In the genomic region with DNA sequence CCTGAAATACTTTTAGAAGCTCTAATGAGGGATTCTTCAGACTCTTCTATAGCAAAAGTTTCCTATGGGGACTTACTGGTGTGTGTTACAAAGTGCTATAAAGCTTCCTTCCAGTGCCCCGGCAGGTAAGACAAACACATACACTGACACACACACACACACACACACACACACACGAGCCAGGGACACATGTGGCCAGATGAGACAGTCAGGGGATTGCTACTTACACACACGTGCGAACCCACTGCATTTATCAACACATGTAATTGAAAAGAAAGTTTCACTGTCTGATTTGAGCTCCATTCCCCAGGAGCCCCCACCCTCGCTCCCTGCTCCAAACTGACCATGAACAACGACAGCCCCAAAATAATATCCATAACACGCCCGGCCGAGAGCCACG, we compare ENCODE assay signal across 10 cellular contexts.
A peak's percentile ranks its signal among the peaks of the same experiment; 100 is the strongest.
DNase-seq lines count a peak whose midpoint lies in the region; ATAC-seq, FAIRE-seq and TF ChIP-seq lines count a peak whose summit lies in the region.
"Had no signal": no experiment of that assay in that cellular context is flagged by ENCODE, and none has a peak within 500 bp of the region (broad histone marks: within the 10 kb centered on the region; RNA-seq: fewer than 3 reads in every experiment).

No MANE protein-coding gene starts in this region.

- H3K9me3 ChIP-seq in iPS-18c (ENCODE audit: control insufficient read depth, insufficient read depth, low read length) (no peaks in the 10 kb centered on the region), skeletal muscle tissue (ENCODE audit: control insufficient read depth in 3 of 3, low read length in 3 of 3) (no peaks in the 10 kb centered on the region), SK-N-SH (no peaks in the 10 kb centered on the region)

- no peaks in the 10 kb centered on the region for H3K9me3 Mint-ChIP-seq in activated naive CD8-positive, alpha-beta T cell treated with anti-CD3 and anti-CD28 coated beads, Interleukin-2, amount 50 U/mL, for 24 hours
- H3K9me3 Mint-ChIP-seq: activated CD4-positive, alpha-beta memory T cell treated with anti-CD3 and anti-CD28 coated beads, Interleukin-2, amount 10 ng/mL, durations not matched to agents 7 days and 5 days had no signal

- H3K4me3 ChIP-seq in iPS-18c (ENCODE audit: insufficient read depth, low read depth, low read length) (peak overlapping the region; percentile 29), skeletal muscle tissue (ENCODE audit: low read length in 3 of 3) (peak overlapping the region; percentile 60 to 77 (median 70)), SK-N-SH (ENCODE audit: low read depth in 2 of 2, low read length in 1 of 2) (no peak overlapping the region)

- H3K4me1 Mint-ChIP-seq in activated naive CD8-positive, alpha-beta T cell treated with anti-CD3 and anti-CD28 coated beads, Interleukin-2, amount 50 U/mL, for 24 hours: peaks cover 21% of the 10 kb centered on the region

- peaks cover 46% of the 10 kb centered on the region for H3K79me2 ChIP-seq in SK-N-SH (ENCODE audit: insufficient read depth)

- TF ChIP-seq EP300 in SK-N-SH (IDR thresholded peaks at IDR 0.05; ENCODE audit: borderline replicate concordance in 1 of 2, low read depth in 1 of 2, low read length in 1 of 2): no peak

- 89% methylated on average over 10 of the region's 10 CpGs for WGBS in SK-N-SH (ENCODE audit: low lambda C conversion rate)

- H4K20me1 ChIP-seq in SK-N-SH (ENCODE audit: insufficient read depth): no peaks in the 10 kb centered on the region

- TF ChIP-seq RAD21 in SK-N-SH (IDR thresholded peaks at IDR 0.05; ENCODE audit: low read length): no peak

- H3K9ac ChIP-seq in skeletal muscle tissue (ENCODE audit: low read depth in 1 of 3, low read length in 3 of 3) (peak overlapping the region in 1 of 3 donors; percentile 53), SK-N-SH (no peak overlapping the region)

- no peak overlapping the region for H3K4me2 ChIP-seq in SK-N-SH

- CTCF ChIA-PET in SK-N-SH (lab: Yijun Ruan, JAX): interaction anchor here (1.5 kb wide), 1 partner anchor 47 kb away, joined by 7 read pairs; no protein-coding TSS in a partner anchor

- H3K36me3 Mint-ChIP-seq in activated naive CD8-positive, alpha-beta T cell treated with anti-CD3 and anti-CD28 coated beads, Interleukin-2, amount 50 U/mL, for 24 hours (ENCODE audit: low read depth): no peaks in the 10 kb centered on the region

- DNase-seq in GM19239 (ENCODE audit: insufficient read length, low spot score) (no peak), SK-N-SH (no peak), NCI-H446 treated with DMSO at 0.1 percent for 48 hours (lab: John Stamatoyannopoulos, UW) (no peak)
- DNase-seq in activated naive CD8-positive, alpha-beta T cell treated with anti-CD3 and anti-CD28 coated beads, Interleukin-2, amount 50 U/mL, for 24 hours: no peak
- DNase-seq: activated CD4-positive, alpha-beta memory T cell treated with anti-CD3 and anti-CD28 coated beads, Interleukin-2, amount 10 ng/mL, durations not matched to agents 7 days and 5 days had no signal

- no peak for ATAC-seq in activated naive CD8-positive, alpha-beta T cell treated with anti-CD3 and anti-CD28 coated beads, Interleukin-2, amount 50 U/mL, for 24 hours
- ATAC-seq in GM21717 (IDR thresholded peaks at IDR 0.05; ENCODE audit: unreplicated experiment) (no peak), GM18502 (IDR thresholded peaks at IDR 0.05; ENCODE audit: poor library complexity, unreplicated experiment) (no peak)

- no peak overlapping the region for H2AFZ ChIP-seq in SK-N-SH (ENCODE audit: low read depth)

- H3K36me3 ChIP-seq in skeletal muscle tissue (ENCODE audit: control insufficient read depth in 3 of 3, insufficient read depth in 3 of 3, low read length in 3 of 3): no peaks in the 10 kb centered on the region
- peaks cover 4 to 22% of the 10 kb centered on the region in 2 experiments for H3K36me3 ChIP-seq in SK-N-SH (replicated peaks in 1 of 2; ENCODE audit: control insufficient read depth in 1 of 2, insufficient read depth in 2 of 2, low read length in 1 of 2)

- peak overlapping the region; percentile 68 for H3K4me3 Mint-ChIP-seq in activated naive CD8-positive, alpha-beta T cell treated with anti-CD3 and anti-CD28 coated beads, Interleukin-2, amount 50 U/mL, for 24 hours
- H3K4me3 Mint-ChIP-seq: activated CD4-positive, alpha-beta memory T cell treated with anti-CD3 and anti-CD28 coated beads, Interleukin-2, amount 10 ng/mL, durations not matched to agents 7 days and 5 days had no signal

- TF ChIP-seq CTCF in SK-N-SH (IDR thresholded peaks at IDR 0.05): no peak

- H3K4me1 ChIP-seq in skeletal muscle tissue (ENCODE audit: control insufficient read depth in 3 of 3, insufficient read depth in 3 of 3, low read length in 3 of 3): peaks cover 17 to 32% (median 30%) of the 10 kb centered on the region in 3 donors
- peaks cover 5 to 33% of the 10 kb centered on the region in 2 experiments; a peak in 3 of 4 replicates for H3K4me1 ChIP-seq in SK-N-SH (ENCODE audit: control insufficient read depth in 1 of 2, insufficient read depth in 2 of 2, low read depth in 1 of 2, low read length in 1 of 2)

- H3K27ac Mint-ChIP-seq in activated naive CD8-positive, alpha-beta T cell treated with anti-CD3 and anti-CD28 coated beads, Interleukin-2, amount 50 U/mL, for 24 hours: no peak overlapping the region
- H3K27ac Mint-ChIP-seq: activated CD4-positive, alpha-beta memory T cell treated with anti-CD3 and anti-CD28 coated beads, Interleukin-2, amount 10 ng/mL, durations not matched to agents 7 days and 5 days had no signal

- no peaks in the 10 kb centered on the region for H3K9me2 ChIP-seq in SK-N-SH

- H3K27me3 ChIP-seq in skeletal muscle tissue (ENCODE audit: control insufficient read depth in 3 of 3, insufficient read depth in 3 of 3, low read length in 3 of 3): peaks cover 0 to 4% (median 0%) of the 10 kb centered on the region in 3 donors
- no peaks in the 10 kb centered on the region for H3K27me3 ChIP-seq in SK-N-SH (ENCODE audit: insufficient read depth)

- no peaks in the 10 kb centered on the region for H3F3A ChIP-seq in SK-N-SH (replicated peaks; ENCODE audit: insufficient read depth)

- H3K27me3 Mint-ChIP-seq in activated naive CD8-positive, alpha-beta T cell treated with anti-CD3 and anti-CD28 coated beads, Interleukin-2, amount 50 U/mL, for 24 hours: peaks cover 33% of the 10 kb centered on the region

- POLR2A ChIA-PET in SK-N-SH (lab: Yijun Ruan, JAX): no interaction called here

- no peak overlapping the region for H3K27ac ChIP-seq in skeletal muscle tissue (ENCODE audit: low read depth, low read length)
- H3K27ac ChIP-seq in SK-N-SH (ENCODE audit: low read depth in 2 of 2, low read length in 1 of 2): no peak overlapping the region

- peak; percentile 63 for FAIRE-seq in GM19239 (lab: Jason Lieb, UNC)
- FAIRE-seq: islet of Langerhans had no signal

TF ChIP-seq in SK-N-SH, 30 proteins besides CTCF, POLR2A, EP300 and RAD21 (continues in another document):
- TF ChIP-seq, protein P1, sequence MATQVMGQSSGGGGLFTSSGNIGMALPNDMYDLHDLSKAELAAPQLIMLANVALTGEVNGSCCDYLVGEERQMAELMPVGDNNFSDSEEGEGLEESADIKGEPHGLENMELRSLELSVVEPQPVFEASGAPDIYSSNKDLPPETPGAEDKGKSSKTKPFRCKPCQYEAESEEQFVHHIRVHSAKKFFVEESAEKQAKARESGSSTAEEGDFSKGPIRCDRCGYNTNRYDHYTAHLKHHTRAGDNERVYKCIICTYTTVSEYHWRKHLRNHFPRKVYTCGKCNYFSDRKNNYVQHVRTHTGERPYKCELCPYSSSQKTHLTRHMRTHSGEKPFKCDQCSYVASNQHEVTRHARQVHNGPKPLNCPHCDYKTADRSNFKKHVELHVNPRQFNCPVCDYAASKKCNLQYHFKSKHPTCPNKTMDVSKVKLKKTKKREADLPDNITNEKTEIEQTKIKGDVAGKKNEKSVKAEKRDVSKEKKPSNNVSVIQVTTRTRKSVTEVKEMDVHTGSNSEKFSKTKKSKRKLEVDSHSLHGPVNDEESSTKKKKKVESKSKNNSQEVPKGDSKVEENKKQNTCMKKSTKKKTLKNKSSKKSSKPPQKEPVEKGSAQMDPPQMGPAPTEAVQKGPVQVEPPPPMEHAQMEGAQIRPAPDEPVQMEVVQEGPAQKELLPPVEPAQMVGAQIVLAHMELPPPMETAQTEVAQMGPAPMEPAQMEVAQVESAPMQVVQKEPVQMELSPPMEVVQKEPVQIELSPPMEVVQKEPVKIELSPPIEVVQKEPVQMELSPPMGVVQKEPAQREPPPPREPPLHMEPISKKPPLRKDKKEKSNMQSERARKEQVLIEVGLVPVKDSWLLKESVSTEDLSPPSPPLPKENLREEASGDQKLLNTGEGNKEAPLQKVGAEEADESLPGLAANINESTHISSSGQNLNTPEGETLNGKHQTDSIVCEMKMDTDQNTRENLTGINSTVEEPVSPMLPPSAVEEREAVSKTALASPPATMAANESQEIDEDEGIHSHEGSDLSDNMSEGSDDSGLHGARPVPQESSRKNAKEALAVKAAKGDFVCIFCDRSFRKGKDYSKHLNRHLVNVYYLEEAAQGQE (IDR thresholded peaks at IDR 0.05; ENCODE audit: low read depth, low read length): no peak
- TF ChIP-seq TAF1 (IDR thresholded peaks at IDR 0.05; ENCODE audit: borderline replicate concordance, low read depth, low read length) (no peak), CHD2 (IDR thresholded peaks at IDR 0.05; ENCODE audit: low read length, partially characterized antibody) (no peak), FOSL2 (IDR thresholded peaks at IDR 0.05; ENCODE audit: borderline replicate concordance, low read depth) (no peak), POLR2AphosphoS5 (IDR thresholded peaks at IDR 0.05; ENCODE audit: low read depth, low read length) (no peak), NRF1 (IDR thresholded peaks at IDR 0.05; ENCODE audit: low read depth, low read length) (no peak), EZH2phosphoT487 (IDR thresholded peaks at IDR 0.05; ENCODE audit: borderline replicate concordance, low read depth) (no peak), GATA2 (CRISPR knock-in tag; IDR thresholded peaks at IDR 0.05) (no peak), ELF1 (IDR thresholded peaks at IDR 0.05) (no peak), NFIC (IDR thresholded peaks at IDR 0.05; ENCODE audit: borderline replicate concordance) (no peak), TEAD4 (IDR thresholded peaks at IDR 0.05; ENCODE audit: borderline replicate concordance, insufficient read depth) (no peak), FOXJ3 (CRISPR knock-in tag; IDR thresholded peaks at IDR 0.05) (no peak)
- TF ChIP-seq, protein P2, sequence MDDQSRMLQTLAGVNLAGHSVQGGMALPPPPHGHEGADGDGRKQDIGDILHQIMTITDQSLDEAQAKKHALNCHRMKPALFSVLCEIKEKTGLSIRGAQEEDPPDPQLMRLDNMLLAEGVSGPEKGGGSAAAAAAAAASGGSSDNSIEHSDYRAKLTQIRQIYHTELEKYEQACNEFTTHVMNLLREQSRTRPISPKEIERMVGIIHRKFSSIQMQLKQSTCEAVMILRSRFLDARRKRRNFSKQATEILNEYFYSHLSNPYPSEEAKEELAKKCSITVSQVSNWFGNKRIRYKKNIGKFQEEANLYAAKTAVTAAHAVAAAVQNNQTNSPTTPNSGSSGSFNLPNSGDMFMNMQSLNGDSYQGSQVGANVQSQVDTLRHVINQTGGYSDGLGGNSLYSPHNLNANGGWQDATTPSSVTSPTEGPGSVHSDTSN (IDR thresholded peaks at IDR 0.05): no peak

Comparison
In these comparisons a context has a peak if more than half of its experiments do, and no peak if none do; other contexts are left out.
1. H3K4me3 ChIP-seq: peak in iPS-18c (single experiment) and skeletal muscle tissue (3 of 3); none in SK-N-SH (0 of 2).